In genomic region chr2:171706152-171706803, GRCh38 we compare ENCODE assay signal across 8 cellular contexts. TPM values are rescaled to one million over a fixed set of nuclear protein-coding genes. Genes with fewer than 3 reads are reported as not detected.
A peak's percentile ranks its signal among the peaks of the same experiment; 100 is the strongest.
DNase-seq lines count a peak whose midpoint lies in the region; ATAC-seq and TF ChIP-seq lines count a peak whose summit lies in the region.

No MANE protein-coding gene starts in this region.

- ATAC-seq in GM18502 (IDR thresholded peaks at IDR 0.05; ENCODE audit: poor library complexity, unreplicated experiment) (no peak), GM21360 (IDR thresholded peaks at IDR 0.05; ENCODE audit: unreplicated experiment) (no peak)

- DNase-seq in G401 (ENCODE audit: low spot score), result peak; percentile 31
- DNase-seq in Kasumi-1 (lab: John Stamatoyannopoulos, UW), result peak; percentile 77 to 83
- no peak for DNase-seq in astrocyte of the cerebellum (ENCODE audit: low read depth)
- peak; percentile 38 to 58 for DNase-seq in lung microvascular endothelial cell (ENCODE audit: low read depth in 2 of 2)
- DNase-seq in NCI-H774 (lab: John Stamatoyannopoulos, UW), result no peak
- DNase-seq in SHP77 (lab: John Stamatoyannopoulos, UW), result no peak

- in situ Hi-C loops in G401 (cut with HindIII; ENCODE audit: low sequenced_read_pairs) (no loop called here), astrocyte of the cerebellum (cut with HindIII; ENCODE audit: low sequenced_read_pairs) (no loop called here)

- no peak overlapping the region for H3K4me3 ChIP-seq in astrocyte of the cerebellum (ENCODE audit: low read depth, low read length)

- TF ChIP-seq CTCF in astrocyte of the cerebellum (IDR thresholded peaks at IDR 0.05; ENCODE audit: low read depth, low read length, missing control alignments), result peak; percentile 18

RNA-seq across cellular contexts. Expression of gene DYNC1I2, which starts 19.0 kb away (rescaled TPM):
- total RNA-seq in G401 (2014; rRNA removed; shearing (Covaris generic)), result 144 and 188 TPM in 2 replicates
- total RNA-seq in lung microvascular endothelial cell, result 110 and 115 TPM in 2 replicates

Comparison
In these comparisons a context has a peak if more than half of its experiments do, and no peak if none do; other contexts are left out.
1. DNase-seq: peak in G401 (single experiment), Kasumi-1 (2 of 2) and lung microvascular endothelial cell (2 of 2); none in astrocyte of the cerebellum (single experiment), NCI-H774 (single experiment) and SHP77 (0 of 2).